Comparison of ENCODE assay signal across 14 cellular contexts in genomic region chr22:41000941-41001721, GRCh38. TPM values are rescaled to one million over a fixed set of nuclear protein-coding genes. Genes with fewer than 3 reads are reported as not detected.
DNase-seq lines count a peak whose midpoint lies in the region; ATAC-seq and TF ChIP-seq lines count a peak whose summit lies in the region.
"Had no signal": no experiment of that assay in that cellular context is flagged by ENCODE, and none has a peak within 500 bp of the region (broad histone marks: within the 10 kb centered on the region; RNA-seq: fewer than 3 reads in every experiment).

No MANE protein-coding gene starts in this region.

- H3K4me1 Mint-ChIP-seq in Calu3 (ENCODE audit: low read depth, unreplicated experiment) (peaks cover 29% of the 10 kb centered on the region), progenitor cell of endocrine pancreas (ENCODE audit: low read depth) (peaks cover 22% of the 10 kb centered on the region)
- no peaks in the 10 kb centered on the region for H3K4me1 Mint-ChIP-seq in activated naive CD8-positive, alpha-beta T cell treated with anti-CD3 and anti-CD28 coated beads, Interleukin-2, amount 50 U/mL, for 24 hours

- intact Hi-C loops in Calu3 (cut with micrococcal nuclease; ENCODE audit: unreplicated experiment) = no loop called here

- H4K20me1 ChIP-seq in hepatocyte (ENCODE audit: insufficient read depth, poor library complexity, severe bottlenecking) = no peaks in the 10 kb centered on the region

- no peaks in the 10 kb centered on the region for H3K27me3 Mint-ChIP-seq in Calu3 (ENCODE audit: unreplicated experiment)
- H3K27me3 Mint-ChIP-seq in progenitor cell of endocrine pancreas = no peaks in the 10 kb centered on the region
- H3K27me3 Mint-ChIP-seq in activated naive CD8-positive, alpha-beta T cell treated with anti-CD3 and anti-CD28 coated beads, Interleukin-2, amount 50 U/mL, for 24 hours = peaks cover 2% of the 10 kb centered on the region

- H3K79me2 ChIP-seq in hepatocyte = no peaks in the 10 kb centered on the region

- 73% methylated on average over 9 of the region's 9 CpGs for WGBS in hepatocyte (ENCODE audit: low lambda C conversion rate, missing lambda C conversion rate)

- TF ChIP-seq CTCF in Calu3 (IDR thresholded peaks at IDR 0.05; ENCODE audit: unreplicated experiment) (no peak), hepatocyte (IDR thresholded peaks at IDR 0.05; ENCODE audit: poor library complexity) (no peak), progenitor cell of endocrine pancreas (IDR thresholded peaks at IDR 0.05; ENCODE audit: unreplicated experiment) (no peak)

- no peak overlapping the region for H3K4me3 ChIP-seq in hepatocyte

- ATAC-seq in activated naive CD8-positive, alpha-beta T cell treated with anti-CD3 and anti-CD28 coated beads, Interleukin-2, amount 50 U/mL, for 24 hours = no peak
- ATAC-seq in GM21529 (IDR thresholded peaks at IDR 0.05; ENCODE audit: unreplicated experiment) = no peak
- ATAC-seq: Right ventricle myocardium inferior had no signal

- H3K4me1 ChIP-seq in hepatocyte (ENCODE audit: insufficient read depth) = no peaks in the 10 kb centered on the region

- H3K27ac Mint-ChIP-seq in Calu3 (ENCODE audit: unreplicated experiment) (peak overlapping the region; percentile 54), progenitor cell of endocrine pancreas (peak overlapping the region; percentile 96)
- no peak overlapping the region for H3K27ac Mint-ChIP-seq in activated naive CD8-positive, alpha-beta T cell treated with anti-CD3 and anti-CD28 coated beads, Interleukin-2, amount 50 U/mL, for 24 hours
- H3K27ac Mint-ChIP-seq: CD14-positive monocyte had no signal

- H3K9me2 ChIP-seq in hepatocyte (replicated peaks; ENCODE audit: insufficient read depth) = no peaks in the 10 kb centered on the region
- H3K9me2 ChIP-seq: SK-N-SH had no signal

- no peaks in the 10 kb centered on the region for H3K9me3 ChIP-seq in hepatocyte (ENCODE audit: low read depth)
- H3K9me3 ChIP-seq: SK-N-SH had no signal

- H3K36me3 Mint-ChIP-seq in Calu3 (ENCODE audit: insufficient read depth, unreplicated experiment) = peaks cover 5% of the 10 kb centered on the region
- H3K36me3 Mint-ChIP-seq in progenitor cell of endocrine pancreas (ENCODE audit: insufficient read depth) = no peaks in the 10 kb centered on the region
- H3K36me3 Mint-ChIP-seq in activated naive CD8-positive, alpha-beta T cell treated with anti-CD3 and anti-CD28 coated beads, Interleukin-2, amount 50 U/mL, for 24 hours (ENCODE audit: low read depth) = no peaks in the 10 kb centered on the region
- H3K36me3 Mint-ChIP-seq: CD14-positive monocyte had no signal

- CTCF ChIA-PET in Calu3 (lab: Charles Lee) = interaction anchor here (0.5 to 0.8 kb wide), 4 partner anchors 11 to 288 kb away, joined by 3 to 5 read pairs (median 4); no protein-coding TSS in a partner anchor

- H3K27ac ChIP-seq in hepatocyte = peak overlapping the region; percentile 71

- H3K36me3 ChIP-seq in hepatocyte (replicated peaks; ENCODE audit: insufficient read depth, low read depth) = no peaks in the 10 kb centered on the region

- no peak overlapping the region for H2AFZ ChIP-seq in hepatocyte

- no peaks in the 10 kb centered on the region for H3K27me3 ChIP-seq in hepatocyte

- H3K4me2 ChIP-seq in hepatocyte = peak overlapping the region; percentile 30
- H3K4me2 ChIP-seq: SK-N-SH had no signal

- DNase-seq in Calu3 = no peak
- peak; percentile 6 for DNase-seq in NCI-H2227 (lab: John Stamatoyannopoulos, UW; ENCODE audit: unreplicated experiment)
- DNase-seq in hepatocyte (ENCODE audit: low spot score) = no peak
- no peak for DNase-seq in progenitor cell of endocrine pancreas (ENCODE audit: low spot score, unreplicated experiment)
- DNase-seq in NCI-H1092 (lab: John Stamatoyannopoulos, UW) = no peak
- DNase-seq in activated naive CD8-positive, alpha-beta T cell treated with anti-CD3 and anti-CD28 coated beads, Interleukin-2, amount 50 U/mL, for 24 hours = no peak
- DNase-seq: DMS79 treated with DMSO at 0.1 percent for 48 hours, GDM1, GOT3, MV-4-11, SK-N-SH had no signal

- no peak overlapping the region for H3K4me3 Mint-ChIP-seq in Calu3 (ENCODE audit: low read depth, unreplicated experiment)
- no peak overlapping the region for H3K4me3 Mint-ChIP-seq in progenitor cell of endocrine pancreas (ENCODE audit: low read depth)
- no peak overlapping the region for H3K4me3 Mint-ChIP-seq in activated naive CD8-positive, alpha-beta T cell treated with anti-CD3 and anti-CD28 coated beads, Interleukin-2, amount 50 U/mL, for 24 hours
- H3K4me3 Mint-ChIP-seq: CD14-positive monocyte had no signal

- H3K9me3 Mint-ChIP-seq in Calu3 (ENCODE audit: low read depth, unreplicated experiment) (peaks cover 5% of the 10 kb centered on the region), progenitor cell of endocrine pancreas (ENCODE audit: low read depth) (peaks cover 5% of the 10 kb centered on the region)
- H3K9me3 Mint-ChIP-seq in activated naive CD8-positive, alpha-beta T cell treated with anti-CD3 and anti-CD28 coated beads, Interleukin-2, amount 50 U/mL, for 24 hours = no peaks in the 10 kb centered on the region

- no TSS peak for BruUV-seq in Calu3 (replicated peaks; lab: Mats Ljungman, UMichigan)

RNA-seq across cellular contexts. Expression of gene RBX1, which starts 50.0 kb away (rescaled TPM):
- 45.5 and 51.8 TPM in 2 replicates for total RNA-seq in Calu3 (2022)
- 63.2 and 84.4 TPM in 2 replicates for total RNA-seq in hepatocyte
- 179 and 191 TPM in 2 replicates for polyA plus RNA-seq in hepatocyte
- 59.2 and 60.9 TPM in 2 replicates for total RNA-seq in progenitor cell of endocrine pancreas
